Comparison of ENCODE assay signal across 11 cellular contexts in genomic region chr19:42121036-42121621, GRCh38. TPM values are rescaled to one million over a fixed set of nuclear protein-coding genes. Genes with fewer than 3 reads are reported as not detected.
DNase-seq lines count a peak whose midpoint lies in the region; ATAC-seq and TF ChIP-seq lines count a peak whose summit lies in the region.
"Had no signal": no experiment of that assay in that cellular context is flagged by ENCODE, and none has a peak within 500 bp of the region (broad histone marks: within the 10 kb centered on the region; RNA-seq: fewer than 3 reads in every experiment).

No MANE protein-coding gene starts in this region.

- no peaks in the 10 kb centered on the region for H3K9me3 Mint-ChIP-seq in CD14-positive monocyte
- H3K9me3 Mint-ChIP-seq in activated CD8-positive, alpha-beta T cell treated with anti-CD3 and anti-CD28 coated beads, Interleukin-2, amount 10 ng/mL, durations not matched to agents 7 days and 5 days (ENCODE audit: insufficient read depth): no peaks in the 10 kb centered on the region
- no peaks in the 10 kb centered on the region for H3K9me3 Mint-ChIP-seq in memory B cell

- H3K36me3 Mint-ChIP-seq in CD14-positive monocyte (peaks cover 61 to 90% of the 10 kb centered on the region in 2 donors), memory B cell (peaks cover 43% of the 10 kb centered on the region)
- peaks cover 20% of the 10 kb centered on the region for H3K36me3 Mint-ChIP-seq in activated CD8-positive, alpha-beta T cell treated with anti-CD3 and anti-CD28 coated beads, Interleukin-2, amount 10 ng/mL, durations not matched to agents 7 days and 5 days (ENCODE audit: low read depth)

- no TSS peak for BruUV-seq in A673 (replicated peaks; lab: Mats Ljungman, UMichigan)

- H3K27me3 ChIP-seq in A673 (replicated peaks; ENCODE audit: insufficient read depth, low read depth, low read length, poor library complexity): no peaks in the 10 kb centered on the region
- H3K27me3 ChIP-seq: breast epithelium, uterus had no signal

- H3K36me3 ChIP-seq in A673 (ENCODE audit: insufficient read depth, low read length, poor library complexity, severe bottlenecking): no peaks in the 10 kb centered on the region
- H3K36me3 ChIP-seq: breast epithelium, HAP-1, uterus had no signal

- peak overlapping the region; percentile 94 to 99 (median 97) for H3K27ac Mint-ChIP-seq in CD14-positive monocyte
- H3K27ac Mint-ChIP-seq in activated CD8-positive, alpha-beta T cell treated with anti-CD3 and anti-CD28 coated beads, Interleukin-2, amount 10 ng/mL, durations not matched to agents 7 days and 5 days: peak overlapping the region; percentile 92
- peak overlapping the region; percentile 94 for H3K27ac Mint-ChIP-seq in memory B cell

- TF ChIP-seq CTCF in CD14-positive monocyte (IDR thresholded peaks at IDR 0.05) (no peak), A673 (conservative IDR thresholded peaks at IDR 0.05; ENCODE audit: low read depth, low read length) (no peak)

- H3K4me1 ChIP-seq in A673 (ENCODE audit: insufficient read depth, low read length, poor library complexity, severe bottlenecking): peaks cover 11% of the 10 kb centered on the region
- H3K4me1 ChIP-seq: breast epithelium, uterus had no signal

- no peak for DNase-seq in CD14-positive monocyte (ENCODE audit: low spot score)
- no peak for DNase-seq in activated CD8-positive, alpha-beta T cell treated with anti-CD3 and anti-CD28 coated beads, Interleukin-2, amount 10 ng/mL, durations not matched to agents 7 days and 5 days
- no peak for DNase-seq in memory B cell (ENCODE audit: low spot score in 2 of 2)
- DNase-seq in COLO829 (ENCODE audit: low spot score): no peak
- DNase-seq in A673 (ENCODE audit: low spot score): no peak
- no peak for DNase-seq in amniotic stem cell (lab: John Stamatoyannopoulos, UW)

- H3K4me3 ChIP-seq in A673 (ENCODE audit: low read depth, low read length, poor library complexity, severe bottlenecking): no peak overlapping the region
- H3K4me3 ChIP-seq: breast epithelium, HAP-1, uterus had no signal

- POLR2A ChIA-PET in activated CD8-positive, alpha-beta T cell treated with anti-CD3 and anti-CD28 coated beads, Interleukin-2, amount 10 ng/mL, durations not matched to agents 7 days and 5 days (lab: Charles Lee): interaction anchor here (1.0 kb wide), 1 partner anchor 14 kb away, joined by 3 read pairs; no protein-coding TSS in a partner anchor
- POLR2A ChIA-PET in A673 (lab: Charles Lee; ENCODE audit: low non-redundant PET): no interaction called here

- H3K9me3 ChIP-seq in A673 (ENCODE audit: low read depth, low read length, poor library complexity, severe bottlenecking): no peaks in the 10 kb centered on the region
- H3K9me3 ChIP-seq: breast epithelium, HAP-1, uterus had no signal

- peak; percentile 8 for TF ChIP-seq POLR2A in GM18505 (IDR thresholded peaks at IDR 0.05; ENCODE audit: borderline replicate concordance, extremely low read depth, insufficient read depth, insufficient read length)

- no peak for ATAC-seq in GM18505 (IDR thresholded peaks at IDR 0.05; ENCODE audit: unreplicated experiment)
- ATAC-seq in activated CD8-positive, alpha-beta T cell treated with anti-CD3 and anti-CD28 coated beads, Interleukin-2, amount 10 ng/mL, durations not matched to agents 7 days and 5 days: no peak
- ATAC-seq in memory B cell (ENCODE audit: low read depth): no peak
- ATAC-seq in GM19324 (IDR thresholded peaks at IDR 0.05; ENCODE audit: low FRiP score, unreplicated experiment): no peak

- H3K27me3 Mint-ChIP-seq in CD14-positive monocyte (ENCODE audit: low read depth in 3 of 3) (peaks cover 0 to 5% (median 2%) of the 10 kb centered on the region in 3 donors), memory B cell (no peaks in the 10 kb centered on the region)
- no peaks in the 10 kb centered on the region for H3K27me3 Mint-ChIP-seq in activated CD8-positive, alpha-beta T cell treated with anti-CD3 and anti-CD28 coated beads, Interleukin-2, amount 10 ng/mL, durations not matched to agents 7 days and 5 days (ENCODE audit: low read depth)

- no peak overlapping the region for H3K27ac ChIP-seq in A673 (ENCODE audit: low read depth, low read length, poor library complexity, severe bottlenecking)
- H3K27ac ChIP-seq: breast epithelium, uterus had no signal

- H3K4me1 Mint-ChIP-seq in CD14-positive monocyte: peaks cover 69% of the 10 kb centered on the region
- H3K4me1 Mint-ChIP-seq in activated CD8-positive, alpha-beta T cell treated with anti-CD3 and anti-CD28 coated beads, Interleukin-2, amount 10 ng/mL, durations not matched to agents 7 days and 5 days (ENCODE audit: low read depth): peaks cover 48% of the 10 kb centered on the region
- peaks cover 70% of the 10 kb centered on the region for H3K4me1 Mint-ChIP-seq in memory B cell

- H3K4me3 Mint-ChIP-seq in CD14-positive monocyte (peak overlapping the region; percentile 78 to 88), memory B cell (peak overlapping the region; percentile 85)
- peak overlapping the region; percentile 57 for H3K4me3 Mint-ChIP-seq in activated CD8-positive, alpha-beta T cell treated with anti-CD3 and anti-CD28 coated beads, Interleukin-2, amount 10 ng/mL, durations not matched to agents 7 days and 5 days

- CTCF ChIA-PET in activated CD8-positive, alpha-beta T cell treated with anti-CD3 and anti-CD28 coated beads, Interleukin-2, amount 10 ng/mL, durations not matched to agents 7 days and 5 days (lab: Charles Lee): interaction anchor here (2.6 to 7.7 kb wide), 4 partner anchors 8 to 317 kb away, joined by 8 to 65 read pairs (median 31); partner anchors contain the start of gene POU2F2
- CTCF ChIA-PET in A673 (lab: Charles Lee): no interaction called here

- intact Hi-C loops in CD14-positive monocyte (cut with micrococcal nuclease): loop anchor here in 1 of 2 donors (10.0 kb wide), 1 partner anchor 274 kb away; the partner anchor contains the start of gene CNFN
- intact Hi-C loops in A673 (cut with micrococcal nuclease; ENCODE audit: unreplicated experiment): no loop called here

RNA-seq across cellular contexts. Expression of gene POU2F2, which starts 11.1 kb away (rescaled TPM):
- 10 to 100 TPM; 20.0 to 28.2 TPM for polyA plus RNA-seq in CD14-positive monocyte
- 10 to 100 TPM; 15.7 to 16.3 TPM for total RNA-seq in activated CD8-positive, alpha-beta T cell treated with anti-CD3 and anti-CD28 coated beads, Interleukin-2, amount 10 ng/mL, durations not matched to agents 7 days and 5 days
- 2.2 and 2.5 TPM in 2 replicates for total RNA-seq in A673 (2021)

RNA-seq across cellular contexts. Expression of gene ZNF574, which starts 45.2 kb away (rescaled TPM):
- 1 to 10 TPM; 3.3 to 4.9 TPM for polyA plus RNA-seq in CD14-positive monocyte
- 10 to 100 TPM; 14.0 to 14.3 TPM for total RNA-seq in activated CD8-positive, alpha-beta T cell treated with anti-CD3 and anti-CD28 coated beads, Interleukin-2, amount 10 ng/mL, durations not matched to agents 7 days and 5 days
- 24.3 and 27.5 TPM in 2 replicates for total RNA-seq in A673 (2021)

RNA-seq across cellular contexts. Expression of gene GRIK5, which starts 51.1 kb away (rescaled TPM):
- polyA plus RNA-seq in CD14-positive monocyte: under 1 TPM in 1 of 2 donors, not detected in 1; 0.12 TPM
- under 1 TPM; 0.37 to 0.73 TPM for total RNA-seq in activated CD8-positive, alpha-beta T cell treated with anti-CD3 and anti-CD28 coated beads, Interleukin-2, amount 10 ng/mL, durations not matched to agents 7 days and 5 days
- 21.2 and 24.0 TPM in 2 replicates for total RNA-seq in A673 (2021)

Comparison
In these comparisons a context has a peak if more than half of its experiments do, and no peak if none do; other contexts are left out.
1. RNA of gene GRIK5, which starts 51.1 kb away (total RNA-seq): 21.2 to 24.0 TPM in A673; 0.37 to 0.73 TPM in activated CD8-positive, alpha-beta T cell treated with anti-CD3 and anti-CD28 coated beads, Interleukin-2, amount 10 ng/mL, durations not matched to agents 7 days and 5 days; every median in the first group is over 10 times any median in the second.
2. Peak in every context shown above with its lines, with median percentiles within 50 percentile points of each other: H3K27ac Mint-ChIP-seq and H3K4me3 Mint-ChIP-seq.